In the genomic region with DNA sequence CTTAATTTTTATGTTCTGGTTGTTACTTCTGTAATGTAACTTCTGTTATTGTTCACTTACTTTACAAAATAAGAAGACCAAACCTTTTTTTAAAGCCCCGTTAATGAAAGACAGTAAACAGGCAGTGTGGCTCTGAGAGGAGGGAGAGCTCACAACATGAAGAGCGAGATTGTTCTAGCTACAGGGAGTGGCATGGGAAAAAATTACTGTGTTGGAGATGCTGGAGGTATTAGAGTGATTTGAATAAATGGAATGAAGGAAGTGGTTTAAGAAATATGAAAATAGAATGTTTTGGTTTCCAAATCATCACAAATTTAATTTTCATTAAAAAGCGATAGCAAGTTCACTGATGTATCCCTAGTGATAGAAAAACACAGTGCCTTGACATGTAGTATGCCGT, we compare ENCODE assay signal across 10 cellular contexts. TPM values are rescaled to one million over a fixed set of nuclear protein-coding genes. Genes with fewer than 3 reads are reported as not detected.
DNase-seq lines count a peak whose midpoint lies in the region; ATAC-seq and TF ChIP-seq lines count a peak whose summit lies in the region.
"Had no signal": no experiment of that assay in that cellular context is flagged by ENCODE, and none has a peak within 500 bp of the region (broad histone marks: within the 10 kb centered on the region; RNA-seq: fewer than 3 reads in every experiment).

No MANE protein-coding gene starts in this region.

- H4K20me1 ChIP-seq in SK-N-SH (ENCODE audit: insufficient read depth) = no peaks in the 10 kb centered on the region

- no peak for TF ChIP-seq RAD21 in SK-N-SH (IDR thresholded peaks at IDR 0.05; ENCODE audit: low read length)

- H2BK5ac ChIP-seq in mesendoderm (ENCODE audit: low read length) = no peak overlapping the region

- no peak overlapping the region for H3K18ac ChIP-seq in mesendoderm (ENCODE audit: low read length)

- no peak overlapping the region for H4K5ac ChIP-seq in mesendoderm (ENCODE audit: low read length)

- no peaks in the 10 kb centered on the region for H3K9me3 ChIP-seq in SK-N-SH
- no peaks in the 10 kb centered on the region for H3K9me3 ChIP-seq in skeletal muscle tissue (ENCODE audit: control insufficient read depth in 3 of 3, low read length in 3 of 3)

- H3F3A ChIP-seq in SK-N-SH (replicated peaks; ENCODE audit: insufficient read depth) = peaks cover 38% of the 10 kb centered on the region

- H3K79me1 ChIP-seq in mesendoderm (ENCODE audit: low read length) = peaks cover 9% of the 10 kb centered on the region

- peaks cover 39% of the 10 kb centered on the region; the same call in 1 of the 2 replicates for H3K79me2 ChIP-seq in SK-N-SH (ENCODE audit: insufficient read depth)
- H3K79me2 ChIP-seq in mesendoderm (ENCODE audit: control insufficient read depth, insufficient read depth, low read length) = peaks cover 11% of the 10 kb centered on the region

- 0 out of 2 replicates have a peak overlapping the region, but pooled peaks have one; percentile 10 for H2AFZ ChIP-seq in SK-N-SH (ENCODE audit: low read depth)
- H2AFZ ChIP-seq: hepatocyte had no signal

- H3K27ac ChIP-seq in SK-N-SH (ENCODE audit: low read depth in 2 of 2, low read length in 1 of 2) = peak overlapping the region; percentile 50 to 90
- peak overlapping the region; percentile 44 for H3K27ac ChIP-seq in skeletal muscle tissue (ENCODE audit: low read depth, low read length)
- no peak overlapping the region for H3K27ac ChIP-seq in mesendoderm (ENCODE audit: low read depth, low read length)
- H3K27ac ChIP-seq: hepatocyte had no signal

- H3K23ac ChIP-seq in mesendoderm (ENCODE audit: low read length) = no peak overlapping the region

- no peak overlapping the region for H2AK5ac ChIP-seq in mesendoderm (ENCODE audit: low read length)

- no peak overlapping the region for H2BK120ac ChIP-seq in mesendoderm (ENCODE audit: low read depth, low read length)

- H2BK15ac ChIP-seq in mesendoderm (replicated peaks; ENCODE audit: low read depth) = no peak overlapping the region

- no peak overlapping the region for H4K8ac ChIP-seq in mesendoderm (ENCODE audit: low read depth, low read length)

- H3K27me3 ChIP-seq in SK-N-SH (ENCODE audit: insufficient read depth) (no peaks in the 10 kb centered on the region), skeletal muscle tissue (ENCODE audit: control insufficient read depth in 3 of 3, insufficient read depth in 3 of 3, low read length in 3 of 3) (no peaks in the 10 kb centered on the region), mesendoderm (ENCODE audit: insufficient read depth, low read length, poor library complexity) (no peaks in the 10 kb centered on the region)
- H3K27me3 ChIP-seq: hepatocyte had no signal

- no peak for ATAC-seq in HG02852 (IDR thresholded peaks at IDR 0.05; ENCODE audit: unreplicated experiment)

- TF ChIP-seq CTCF in SK-N-SH (IDR thresholded peaks at IDR 0.05) (no peak), GM13977 (IDR thresholded peaks at IDR 0.05; ENCODE audit: extremely low read depth, insufficient read depth, missing control alignments) (no peak)

- POLR2A ChIA-PET in SK-N-SH (lab: Yijun Ruan, JAX) = no interaction called here
- POLR2A ChIA-PET in activated CD4-positive, alpha-beta memory T cell treated with anti-CD3 and anti-CD28 coated beads for 36 hours (lab: Charles Lee) = no interaction called here

- no peak for TF ChIP-seq EP300 in SK-N-SH (IDR thresholded peaks at IDR 0.05; ENCODE audit: borderline replicate concordance in 1 of 2, low read depth in 1 of 2, low read length in 1 of 2)

- no peaks in the 10 kb centered on the region for H3K9me2 ChIP-seq in SK-N-SH

- H3K36me3 ChIP-seq in SK-N-SH (replicated peaks in 1 of 2; ENCODE audit: control insufficient read depth in 1 of 2, insufficient read depth in 2 of 2, low read length in 1 of 2) (peaks cover 0 to 5% of the 10 kb centered on the region in 2 experiments), skeletal muscle tissue (ENCODE audit: control insufficient read depth in 3 of 3, insufficient read depth in 3 of 3, low read length in 3 of 3) (no peaks in the 10 kb centered on the region), mesendoderm (ENCODE audit: control insufficient read depth, insufficient read depth, low read length) (no peaks in the 10 kb centered on the region)

- intact Hi-C loops in activated CD4-positive, alpha-beta memory T cell treated with anti-CD3 and anti-CD28 coated beads for 36 hours (cut with micrococcal nuclease) = no loop called here

- H3K4me3 ChIP-seq in SK-N-SH (ENCODE audit: low read depth in 2 of 2, low read length in 1 of 2) (no peak overlapping the region), skeletal muscle tissue (ENCODE audit: low read length in 3 of 3) (no peak overlapping the region), mesendoderm (ENCODE audit: low read length) (no peak overlapping the region)
- H3K4me3 ChIP-seq: hepatocyte had no signal

- in situ Hi-C loops in GM13977 (cut with MboI; ENCODE audit: low pct_unique_long_range_greater_than_20kb, low sequenced_read_pairs, unreplicated experiment) = no loop called here

- H3K4me1 Mint-ChIP-seq in activated CD4-positive, alpha-beta memory T cell treated with anti-CD3 and anti-CD28 coated beads for 36 hours (ENCODE audit: low read depth) = peaks cover 32% of the 10 kb centered on the region

- H3K27me3 Mint-ChIP-seq in activated CD4-positive, alpha-beta memory T cell treated with anti-CD3 and anti-CD28 coated beads for 36 hours = no peaks in the 10 kb centered on the region

- 78% methylated on average over 4 of the region's 4 CpGs for WGBS in SK-N-SH (ENCODE audit: low lambda C conversion rate)
- no CpG with 5 or more reads among the region's 4 CpGs for WGBS in mesendoderm (ENCODE audit: extremely low coverage, insufficient coverage, low lambda C conversion rate)

- H3K27ac Mint-ChIP-seq in activated CD4-positive, alpha-beta memory T cell treated with anti-CD3 and anti-CD28 coated beads for 36 hours = no peak overlapping the region

- H3K9me3 Mint-ChIP-seq in activated CD4-positive, alpha-beta memory T cell treated with anti-CD3 and anti-CD28 coated beads for 36 hours = no peaks in the 10 kb centered on the region

- H3K4me2 ChIP-seq in SK-N-SH (peak overlapping the region; percentile 40; the same call in 1 of the 2 replicates), mesendoderm (ENCODE audit: low read length) (no peak overlapping the region)
- H3K4me2 ChIP-seq: hepatocyte had no signal

- H3K4me1 ChIP-seq in SK-N-SH (ENCODE audit: control insufficient read depth in 1 of 2, insufficient read depth in 2 of 2, low read depth in 1 of 2, low read length in 1 of 2) = peaks cover 11 to 27% of the 10 kb centered on the region in 2 experiments; a peak in 3 of 4 replicates
- H3K4me1 ChIP-seq in skeletal muscle tissue (ENCODE audit: control insufficient read depth in 3 of 3, insufficient read depth in 3 of 3, low read length in 3 of 3) = peaks cover 3 to 4% (median 3%) of the 10 kb centered on the region in 3 donors
- H3K4me1 ChIP-seq in mesendoderm (ENCODE audit: control insufficient read depth, low read depth, low read length) = peaks cover 2% of the 10 kb centered on the region

- no peak overlapping the region for H3K56ac ChIP-seq in mesendoderm (ENCODE audit: low read length)

- H3K4me3 Mint-ChIP-seq in activated CD4-positive, alpha-beta memory T cell treated with anti-CD3 and anti-CD28 coated beads for 36 hours = no peak overlapping the region

- H3K4ac ChIP-seq in mesendoderm (ENCODE audit: low read depth, low read length) = no peak overlapping the region

- H3K9ac ChIP-seq in SK-N-SH (peak overlapping the region; percentile 52; the same call in 1 of the 2 replicates), skeletal muscle tissue (ENCODE audit: low read depth in 1 of 3, low read length in 3 of 3) (no peak overlapping the region), mesendoderm (ENCODE audit: low read length) (no peak overlapping the region)

- CTCF ChIA-PET in SK-N-SH (lab: Yijun Ruan, JAX) = no interaction called here
- CTCF ChIA-PET in activated CD4-positive, alpha-beta memory T cell treated with anti-CD3 and anti-CD28 coated beads for 36 hours (lab: Charles Lee) = no interaction called here

- peaks cover 2% of the 10 kb centered on the region for H3K36me3 Mint-ChIP-seq in activated CD4-positive, alpha-beta memory T cell treated with anti-CD3 and anti-CD28 coated beads for 36 hours

- DNase-seq in ELR (ENCODE audit: low read depth) (peak; percentile 85), SK-N-SH (no peak), fibroblast of peridontal ligament (ENCODE audit: extremely low read depth) (peak; percentile 73), mesendoderm (no peak), GM13977 (ENCODE audit: low spot score) (no peak)
- no peak for DNase-seq in activated CD4-positive, alpha-beta memory T cell treated with anti-CD3 and anti-CD28 coated beads for 36 hours
- DNase-seq: stimulated activated CD4-positive, alpha-beta T cell treated with anti-CD3 and anti-CD28 coated beads, Interleukin-12 subunit alpha, Interleukin-12 subunit beta, amount 100 ng/mL, for 4 hours had no signal

TF ChIP-seq in SK-N-SH, 30 proteins besides CTCF, POLR2A, EP300 and RAD21:
- TF ChIP-seq ELF1 (IDR thresholded peaks at IDR 0.05) (0 out of 2 replicates have a peak, but pooled peaks have one; percentile 20), CHD2 (IDR thresholded peaks at IDR 0.05; ENCODE audit: low read length, partially characterized antibody) (no peak)
TF ChIP-seq in SK-N-SH: peak in this region for 1.

RNA-seq across cellular contexts. Expression of a gene that starts 31.8 kb away (rescaled TPM):
- polyA plus RNA-seq in SK-N-SH (2012; rRNA removed) = 7.6 and 9.6 TPM in 2 replicates
- polyA plus RNA-seq in SK-N-SH (2012; cell fraction: cytosol; rRNA removed) = 13.0 and 17.1 TPM in 2 replicates
- polyA plus RNA-seq in SK-N-SH (2012; cell fraction: nucleus; rRNA removed) = 2.8 and 4.7 TPM in 2 replicates
- 13.6 TPM for total RNA-seq in skeletal muscle tissue
- polyA plus RNA-seq in mesendoderm (2013, experiment 1 of 2) = 15.0 TPM
- polyA plus RNA-seq in mesendoderm (2013, experiment 2 of 2) = 15.6 TPM
- 10 to 100 TPM; 19.5 to 20.7 TPM for total RNA-seq in activated CD4-positive, alpha-beta memory T cell treated with anti-CD3 and anti-CD28 coated beads for 36 hours

Comparison
In these comparisons a context has a peak if more than half of its experiments do, and no peak if none do; other contexts are left out.
1. DNase-seq: peak in ELR (single experiment) and fibroblast of peridontal ligament (single experiment); none in SK-N-SH (single experiment), mesendoderm (single experiment), GM13977 (single experiment) and activated CD4-positive, alpha-beta memory T cell treated with anti-CD3 and anti-CD28 coated beads for 36 hours (single experiment).